25 cellular contexts compared by ENCODE assay signal in the genomic region with DNA sequence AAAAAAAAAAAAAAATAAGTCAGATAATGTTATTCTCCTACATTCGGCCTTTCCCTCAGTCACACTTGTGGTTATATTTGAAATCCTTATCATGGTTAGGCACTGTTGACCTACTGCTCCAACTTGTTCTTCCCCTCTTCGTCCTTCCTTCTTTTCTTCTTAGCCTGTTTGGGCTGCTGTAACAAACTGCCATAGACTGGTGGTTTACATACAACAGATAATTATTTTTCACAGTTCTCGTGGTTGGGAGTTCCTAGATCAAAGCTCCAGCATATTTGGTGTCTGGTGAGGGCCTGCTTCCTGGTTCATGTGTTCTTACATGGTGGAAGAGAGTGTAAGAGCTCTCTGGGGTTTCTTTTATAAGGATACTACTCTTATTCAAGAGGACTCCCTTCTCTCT.
"Had no signal": no experiment of that assay in that cellular context is flagged by ENCODE, and none has a peak within 500 bp of the region (broad histone marks: within the 10 kb centered on the region; RNA-seq: fewer than 3 reads in every experiment).

No MANE protein-coding gene starts in this region.

- H3K27ac ChIP-seq: body of pancreas, cardiac muscle cell, epithelial cell of prostate, left lung, neutrophil, ovary, prostate gland, spleen, thyroid gland had no signal

- H3K4me1 Mint-ChIP-seq: activated CD4-positive, alpha-beta memory T cell treated with anti-CD3 and anti-CD28 coated beads, Interleukin-2, amount 10 ng/mL, durations not matched to agents 7 days and 5 days; activated CD4-positive, alpha-beta T cell treated with anti-CD3 and anti-CD28 coated beads, Interleukin-2, amount 10 ng/mL, durations not matched to agents 24 days and 14 days; activated naive CD4-positive, alpha-beta T cell treated with anti-CD3 and anti-CD28 coated beads, Interleukin-2, amount 50 U/mL, for 24 hours had no signal

- H3K27me3 Mint-ChIP-seq: activated CD4-positive, alpha-beta memory T cell treated with anti-CD3 and anti-CD28 coated beads, Interleukin-2, amount 10 ng/mL, durations not matched to agents 7 days and 5 days; activated CD4-positive, alpha-beta T cell treated with anti-CD3 and anti-CD28 coated beads, Interleukin-2, amount 10 ng/mL, durations not matched to agents 24 days and 14 days; activated naive CD4-positive, alpha-beta T cell treated with anti-CD3 and anti-CD28 coated beads, Interleukin-2, amount 50 U/mL, for 24 hours; natural killer cell treated with Interleukin-12 subunit alpha and Interleukin-12 subunit beta and Interleukin-15 and Interleukin-18, amount 100 ng/mL, for 72 hours had no signal

- H3K9me3 Mint-ChIP-seq: activated naive CD4-positive, alpha-beta T cell treated with anti-CD3 and anti-CD28 coated beads, Interleukin-2, amount 50 U/mL, for 24 hours had no signal

- ATAC-seq: activated CD4-positive, CD25-positive, alpha-beta regulatory T cell treated with anti-CD3 and anti-CD28 coated beads, Interleukin-2, amount 50 U/mL, for 24 hours; body of pancreas; left lung; natural killer cell treated with Interleukin-12 subunit alpha and Interleukin-12 subunit beta and Interleukin-15 and Interleukin-18, amount 100 ng/mL, for 72 hours; stimulated activated naive CD8-positive, alpha-beta T cell treated with anti-CD3 and anti-CD28 coated beads, Interleukin-15, Interleukin-2, amounts not matched to agents 100 U/mL and 50 U/mL, for 24 hours had no signal

- H3K27me3 ChIP-seq: body of pancreas, cardiac muscle cell, left lung, neutrophil, ovary, right atrium auricular region, spleen, thyroid gland had no signal

- H3K4me3 Mint-ChIP-seq: activated CD4-positive, alpha-beta memory T cell treated with anti-CD3 and anti-CD28 coated beads, Interleukin-2, amount 10 ng/mL, durations not matched to agents 7 days and 5 days; activated CD4-positive, alpha-beta T cell treated with anti-CD3 and anti-CD28 coated beads, Interleukin-2, amount 10 ng/mL, durations not matched to agents 24 days and 14 days; activated naive CD4-positive, alpha-beta T cell treated with anti-CD3 and anti-CD28 coated beads, Interleukin-2, amount 50 U/mL, for 24 hours; activated T-helper 1 cell treated with anti-CD3 and anti-CD28 coated beads, Interleukin-12 subunit alpha, Interleukin-12 subunit beta, Interleukin-2, Interleukin-4 antibody, amounts not matched to agents 30 ng/mL and 10 ng/mL and 1 ng/mL, durations not matched to agents 14 hours and 24 hours and 36 hours; endodermal cell; natural killer cell treated with Interleukin-12 subunit alpha and Interleukin-12 subunit beta and Interleukin-15 and Interleukin-18, amount 100 ng/mL, for 72 hours had no signal

- DNase-seq: activated CD4-positive, alpha-beta memory T cell treated with anti-CD3 and anti-CD28 coated beads, Interleukin-2, amount 10 ng/mL, durations not matched to agents 7 days and 5 days; activated CD4-positive, alpha-beta T cell treated with anti-CD3 and anti-CD28 coated beads, Interleukin-2, amount 10 ng/mL, durations not matched to agents 24 days and 14 days; activated gamma-delta T cell; anterior cingulate cortex; body of pancreas; cortex of kidney; endodermal cell; kidney glomerular epithelial cell; left lung; midbrain; ovary; spleen; stimulated activated CD4-positive, alpha-beta T cell treated with anti-CD3 and anti-CD28 coated beads, Interleukin-4, amount 100 ng/mL, for 24 hours; stimulated activated naive CD8-positive, alpha-beta T cell treated with anti-CD3 and anti-CD28 coated beads, Interleukin-15, Interleukin-2, amounts not matched to agents 100 U/mL and 50 U/mL, for 24 hours; T-helper 1 cell; thyroid gland had no signal

- H3K4me1 ChIP-seq: left lung, prostate gland, right atrium auricular region, spleen, thyroid gland had no signal

- H3K27ac Mint-ChIP-seq: activated CD4-positive, alpha-beta memory T cell treated with anti-CD3 and anti-CD28 coated beads, Interleukin-2, amount 10 ng/mL, durations not matched to agents 7 days and 5 days; activated CD4-positive, alpha-beta T cell treated with anti-CD3 and anti-CD28 coated beads, Interleukin-2, amount 10 ng/mL, durations not matched to agents 24 days and 14 days; activated naive CD4-positive, alpha-beta T cell treated with anti-CD3 and anti-CD28 coated beads, Interleukin-2, amount 50 U/mL, for 24 hours; activated T-helper 1 cell treated with anti-CD3 and anti-CD28 coated beads, Interleukin-12 subunit alpha, Interleukin-12 subunit beta, Interleukin-2, Interleukin-4 antibody, amounts not matched to agents 30 ng/mL and 10 ng/mL and 1 ng/mL, durations not matched to agents 14 hours and 24 hours and 36 hours; endodermal cell; natural killer cell treated with Interleukin-12 subunit alpha and Interleukin-12 subunit beta and Interleukin-15 and Interleukin-18, amount 100 ng/mL, for 72 hours had no signal
